1 cellular context compared by ENCODE assay signal in genomic region chr3:188941103-188941502, GRCh38.
TF ChIP-seq lines count a peak whose summit lies in the region.

No MANE protein-coding gene starts in this region.

TF ChIP-seq in liver, 16 proteins besides CTCF, POLR2A, EP300 and RAD21 (continued from another document):
- TF ChIP-seq REST (IDR thresholded peaks at IDR 0.05) (no peak), YY1 (IDR thresholded peaks at IDR 0.05) (peak; percentile 38)
